12 cellular contexts compared by ENCODE assay signal in genomic region chr10:13000431-13000830, GRCh38. TPM values are rescaled to one million over a fixed set of nuclear protein-coding genes. Genes with fewer than 3 reads are reported as not detected.
DNase-seq lines count a peak whose midpoint lies in the region; ATAC-seq and TF ChIP-seq lines count a peak whose summit lies in the region.
"Had no signal": no experiment of that assay in that cellular context is flagged by ENCODE, and none has a peak within 500 bp of the region (broad histone marks: within the 10 kb centered on the region; RNA-seq: fewer than 3 reads in every experiment).

No MANE protein-coding gene starts in this region.

- H3K9me3 ChIP-seq in left ventricle myocardium inferior (replicated peaks) (no peaks in the 10 kb centered on the region), vagina (no peaks in the 10 kb centered on the region)

- peaks cover 21% of the 10 kb centered on the region for H3K4me1 Mint-ChIP-seq in neural crest cell

- no peaks in the 10 kb centered on the region for H3K36me3 ChIP-seq in left ventricle myocardium inferior
- no peaks in the 10 kb centered on the region for H3K36me3 ChIP-seq in vagina

- no peak for TF ChIP-seq CTCF in left ventricle myocardium inferior (IDR thresholded peaks at IDR 0.05; ENCODE audit: borderline replicate concordance)
- no peak for TF ChIP-seq CTCF in coronary artery (IDR thresholded peaks at IDR 0.05)
- TF ChIP-seq CTCF in neural crest cell (conservative IDR thresholded peaks at IDR 0.05): no peak
- no peak for TF ChIP-seq CTCF in vagina (IDR thresholded peaks at IDR 0.05)

- peaks cover 75% of the 10 kb centered on the region for H3K27me3 ChIP-seq in left ventricle myocardium inferior (ENCODE audit: low read depth)
- H3K27me3 ChIP-seq in vagina: no peaks in the 10 kb centered on the region

- no peak overlapping the region for H3K27ac Mint-ChIP-seq in neural crest cell (ENCODE audit: unreplicated experiment)
- H3K27ac Mint-ChIP-seq: activated naive CD4-positive, alpha-beta T cell treated with anti-CD3 and anti-CD28 coated beads, Interleukin-2, amount 50 U/mL, for 72 hours; memory B cell had no signal

- no peaks in the 10 kb centered on the region for H3K36me3 Mint-ChIP-seq in neural crest cell (ENCODE audit: low read depth)
- H3K36me3 Mint-ChIP-seq: memory B cell had no signal

- no peaks in the 10 kb centered on the region for H3K9me3 Mint-ChIP-seq in neural crest cell
- H3K9me3 Mint-ChIP-seq: activated naive CD4-positive, alpha-beta T cell treated with anti-CD3 and anti-CD28 coated beads, Interleukin-2, amount 50 U/mL, for 72 hours; memory B cell had no signal

- peak overlapping the region; percentile 85 for H3K4me3 Mint-ChIP-seq in neural crest cell

- ATAC-seq in left cardiac atrium: no peak

- peaks cover 14% of the 10 kb centered on the region for H3K4me1 ChIP-seq in left ventricle myocardium inferior
- peaks cover 12% of the 10 kb centered on the region for H3K4me1 ChIP-seq in vagina

- H3K4me3 ChIP-seq in left ventricle myocardium inferior: peak overlapping the region; percentile 64
- H3K4me3 ChIP-seq in coronary artery: peak overlapping the region; percentile 82
- H3K4me3 ChIP-seq in vagina: peak overlapping the region; percentile 55 to 56

- DNase-seq in left ventricle myocardium inferior (no peak), left cardiac atrium (no peak), coronary artery (ENCODE audit: low spot score) (no peak), neural crest cell (ENCODE audit: low read depth, low spot score) (no peak), vagina (ENCODE audit: extremely low spot score in 2 of 2) (no peak), T-helper 9 cell (no peak)
- DNase-seq in central memory CD4-positive, alpha-beta T cell: no peak
- no peak for DNase-seq in effector CD4-positive, alpha-beta T cell
- DNase-seq: NCI-H2029 treated with DMSO at 0.1 percent for 48 hours; NK-92 treated with Interleukin-12 subunit alpha and Interleukin-12 subunit beta, amount 100 ng/mL, for 24 hours had no signal

- no peak for TF ChIP-seq POLR2A in vagina (IDR thresholded peaks at IDR 0.05)

- intact Hi-C loops in left ventricle myocardium inferior (cut with micrococcal nuclease) (no loop called here), left cardiac atrium (cut with DNase I) (no loop called here), vagina (cut with DNase I) (no loop called here)

- peaks cover 53% of the 10 kb centered on the region for H3K27me3 Mint-ChIP-seq in neural crest cell (ENCODE audit: low read depth)

- H3K27ac ChIP-seq in left ventricle myocardium inferior (replicated peaks) (peak overlapping the region; percentile 7), coronary artery (peak overlapping the region; percentile 72 to 83), vagina (no peak overlapping the region)

RNA-seq across cellular contexts. Expression of gene CCDC3, which starts 1.1 kb away (rescaled TPM):
- total RNA-seq in left ventricle myocardium inferior (5.8 TPM), left cardiac atrium (10 to 100 TPM in 1 of 2 donors, 1 to 10 TPM in 1; 8.7 to 25.5 TPM), neural crest cell (6.1 and 6.4 TPM in 2 replicates), vagina (12.8 TPM)
